ENCODE assay signal across 1 cellular context in genomic region chr3:149368201-149368849, GRCh38.
TF ChIP-seq lines count a peak whose summit lies in the region.

No MANE protein-coding gene starts in this region.

TF ChIP-seq in HepG2, 621 proteins besides CTCF, POLR2A, EP300 and RAD21 (continued from another document):
- TF ChIP-seq DRAP1 (CRISPR knock-in tag; IDR thresholded peaks at IDR 0.05): no peak
- 0 out of 2 replicates have a peak, but pooled peaks have one; percentile 14 for TF ChIP-seq ONECUT2 (CRISPR knock-in tag; IDR thresholded peaks at IDR 0.05)
- TF ChIP-seq POLR2AphosphoS5 (IDR thresholded peaks at IDR 0.05; ENCODE audit: low read depth, low read length): peak; percentile 71
- TF ChIP-seq HNF1B (CRISPR knock-in tag; IDR thresholded peaks at IDR 0.05): no peak
- no peak for TF ChIP-seq ZBTB26 (CRISPR knock-in tag; IDR thresholded peaks at IDR 0.05; ENCODE audit: borderline replicate concordance)
- TF ChIP-seq ZNF101 (CRISPR knock-in tag; IDR thresholded peaks at IDR 0.05; ENCODE audit: borderline replicate concordance, low read depth): no peak
- TF ChIP-seq ZNF232 (CRISPR knock-in tag; IDR thresholded peaks at IDR 0.05; ENCODE audit: borderline replicate concordance): no peak
- no peak for TF ChIP-seq ATF7 (IDR thresholded peaks at IDR 0.05)
- no peak for TF ChIP-seq ATF7 (CRISPR knock-in tag; IDR thresholded peaks at IDR 0.05)
- TF ChIP-seq SRSF1 (optimal IDR thresholded peaks at IDR 0.05; ENCODE audit: low read depth, low read length): no peak
- TF ChIP-seq RNF219 (CRISPR knock-in tag; IDR thresholded peaks at IDR 0.05): no peak
- TF ChIP-seq MED13 (CRISPR knock-in tag; IDR thresholded peaks at IDR 0.05): 0 out of 2 replicates have a peak, but pooled peaks have one; percentile 44
- TF ChIP-seq DPF2 (CRISPR knock-in tag; IDR thresholded peaks at IDR 0.05; ENCODE audit: borderline replicate concordance, low read depth): no peak
- TF ChIP-seq SALL1 (CRISPR knock-in tag; IDR thresholded peaks at IDR 0.05): no peak
- peak; percentile 72 for TF ChIP-seq AFF4 (CRISPR knock-in tag; IDR thresholded peaks at IDR 0.05)
- TF ChIP-seq PLSCR1 (CRISPR knock-in tag; IDR thresholded peaks at IDR 0.05; ENCODE audit: borderline replicate concordance): no peak
- TF ChIP-seq ZNF567 (CRISPR knock-in tag; IDR thresholded peaks at IDR 0.05; ENCODE audit: borderline replicate concordance): no peak
- TF ChIP-seq ARID3A (IDR thresholded peaks at IDR 0.05; ENCODE audit: low read depth, low read length): no peak
- 0 out of 2 replicates have a peak, but pooled peaks have one; percentile 88 for TF ChIP-seq SSRP1 (CRISPR knock-in tag; IDR thresholded peaks at IDR 0.05)
- TF ChIP-seq E2F1 (CRISPR knock-in tag; IDR thresholded peaks at IDR 0.05): no peak
